ENCODE assay signal across 11 cellular contexts in the genomic region with DNA sequence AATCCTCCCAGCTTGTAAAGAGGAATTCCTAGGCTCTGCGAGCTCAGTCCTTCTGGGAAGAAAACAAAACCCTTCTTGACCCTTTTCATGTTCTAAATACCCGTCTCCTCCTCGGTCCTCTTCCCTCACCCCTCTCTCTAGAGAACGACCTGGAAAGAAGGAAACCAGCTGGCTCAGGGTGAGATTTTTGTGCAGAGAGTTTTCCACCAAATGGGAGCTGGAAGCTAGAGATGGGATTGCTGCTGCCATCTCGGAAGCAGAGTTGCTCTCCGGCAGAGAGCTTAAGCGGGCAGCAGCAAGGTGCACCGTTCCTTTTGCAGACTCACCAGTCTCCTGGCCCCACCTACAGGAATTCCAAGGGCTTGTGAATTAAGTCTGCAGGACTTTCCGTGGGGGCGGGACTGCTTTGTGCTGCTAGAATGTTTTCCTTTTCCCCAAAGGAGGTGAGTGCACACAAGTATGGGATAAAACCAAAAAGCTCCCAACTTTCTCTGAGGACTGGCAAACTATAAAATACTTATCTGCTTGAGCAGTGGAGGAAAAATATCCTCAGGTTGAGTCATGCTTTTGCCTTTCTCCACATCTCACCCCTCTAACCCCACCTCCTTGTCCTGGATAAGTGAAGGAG. TPM values are rescaled to one million over a fixed set of nuclear protein-coding genes. Genes with fewer than 3 reads are reported as not detected.
DNase-seq lines count a peak whose midpoint lies in the region; ATAC-seq, FAIRE-seq and TF ChIP-seq lines count a peak whose summit lies in the region.
"Had no signal": no experiment of that assay in that cellular context is flagged by ENCODE, and none has a peak within 500 bp of the region (broad histone marks: within the 10 kb centered on the region; RNA-seq: fewer than 3 reads in every experiment).

No MANE protein-coding gene starts in this region.

- H3K36me3 ChIP-seq in astrocyte (ENCODE audit: insufficient read depth, low read length) (no peaks in the 10 kb centered on the region), trophoblast cell (ENCODE audit: control insufficient read depth in 1 of 2, insufficient read depth in 2 of 2, low read length in 2 of 2) (no peaks in the 10 kb centered on the region)
- H3K36me3 ChIP-seq: tibial artery had no signal

- H3K18ac ChIP-seq in trophoblast cell (ENCODE audit: low read length) = no peak overlapping the region

- no peak overlapping the region for H3K23ac ChIP-seq in trophoblast cell (ENCODE audit: low read length)

- H3K14ac ChIP-seq in trophoblast cell (ENCODE audit: low read length) = no peak overlapping the region

- H3K27ac Mint-ChIP-seq in astrocyte (ENCODE audit: unreplicated experiment) = peak overlapping the region; percentile 73

- H3K4me1 Mint-ChIP-seq in astrocyte (ENCODE audit: low read depth, unreplicated experiment) = peaks cover 20% of the 10 kb centered on the region
- H3K4me1 Mint-ChIP-seq: neural crest cell had no signal

- H2BK120ac ChIP-seq in trophoblast cell (ENCODE audit: insufficient read depth, low read length, poor library complexity) = no peak overlapping the region

- no peak overlapping the region for H3K4me3 Mint-ChIP-seq in astrocyte (ENCODE audit: unreplicated experiment)
- H3K4me3 Mint-ChIP-seq: neural crest cell had no signal

- H3K27me3 Mint-ChIP-seq in astrocyte (ENCODE audit: low read depth, unreplicated experiment) = peaks cover 4% of the 10 kb centered on the region

- no peak overlapping the region for H4K8ac ChIP-seq in trophoblast cell (ENCODE audit: low read depth, low read length)

- no peak overlapping the region for H2BK5ac ChIP-seq in trophoblast cell (ENCODE audit: low read depth, low read length, poor library complexity)

- H4K91ac ChIP-seq in trophoblast cell (ENCODE audit: low read depth, low read length) = peak overlapping the region; percentile 7

- no peaks in the 10 kb centered on the region for H4K20me1 ChIP-seq in astrocyte (ENCODE audit: insufficient read depth, low read length)

- H3K4me1 ChIP-seq in astrocyte (ENCODE audit: insufficient read depth, low read length) (no peaks in the 10 kb centered on the region), right cardiac atrium (ENCODE audit: control insufficient read depth, insufficient read depth, low read length) (peaks cover 6% of the 10 kb centered on the region), trophoblast cell (ENCODE audit: control insufficient read depth in 1 of 2, insufficient read depth in 2 of 2, low read length in 2 of 2) (peaks cover 9 to 14% of the 10 kb centered on the region in 2 experiments)

- no peaks in the 10 kb centered on the region for H3K36me3 Mint-ChIP-seq in astrocyte (ENCODE audit: low read depth, unreplicated experiment)

- peak; percentile 47 for DNase-seq in Daoy (ENCODE audit: low read depth)
- peak; percentile 1 for DNase-seq in astrocyte (ENCODE audit: low read depth)
- peak in 2 of 3 donors; percentile 58 to 70 for DNase-seq in right cardiac atrium
- DNase-seq in trophoblast cell = peak; percentile 58 to 69
- DNase-seq in NCI-H1105 treated with DMSO at 0.1 percent for 48 hours (lab: John Stamatoyannopoulos, UW) = no peak
- DNase-seq in activated naive CD4-positive, alpha-beta T cell (lab: John Stamatoyannopoulos, UW) = no peak
- DNase-seq: NCI-H2081 treated with DMSO at 0.1 percent for 48 hours had no signal

- H3K79me1 ChIP-seq in trophoblast cell (ENCODE audit: low read length) = peaks cover 8% of the 10 kb centered on the region

- H3K9me3 ChIP-seq in astrocyte (ENCODE audit: insufficient read depth, low read depth, low read length) = no peaks in the 10 kb centered on the region
- no peaks in the 10 kb centered on the region for H3K9me3 ChIP-seq in right cardiac atrium (ENCODE audit: control insufficient read depth, low read length)
- H3K9me3 ChIP-seq in trophoblast cell (ENCODE audit: insufficient read depth, low read depth, low read length) = peaks cover 2% of the 10 kb centered on the region
- H3K9me3 ChIP-seq: tibial artery had no signal

- H3K9ac ChIP-seq in astrocyte (ENCODE audit: low read length) (no peak overlapping the region), trophoblast cell (ENCODE audit: low read length) (no peak overlapping the region)

- H2BK12ac ChIP-seq in trophoblast cell (ENCODE audit: low read length) = no peak overlapping the region

- H3K27ac ChIP-seq in astrocyte (ENCODE audit: low read depth, low read length) (no peak overlapping the region), right cardiac atrium (ENCODE audit: low read length) (no peak overlapping the region), trophoblast cell (ENCODE audit: low read depth, low read length) (peak overlapping the region; percentile 54)
- H3K27ac ChIP-seq: tibial artery had no signal

- no peaks in the 10 kb centered on the region for H3K27me3 ChIP-seq in astrocyte (ENCODE audit: insufficient read depth, low read length)
- no peaks in the 10 kb centered on the region for H3K27me3 ChIP-seq in right cardiac atrium (ENCODE audit: control insufficient read depth, insufficient read depth)
- no peaks in the 10 kb centered on the region for H3K27me3 ChIP-seq in trophoblast cell (ENCODE audit: insufficient read depth, low read length)
- H3K27me3 ChIP-seq: tibial artery had no signal

- no peak overlapping the region for H3K4me2 ChIP-seq in astrocyte (ENCODE audit: low read length)
- no peak overlapping the region for H3K4me2 ChIP-seq in trophoblast cell (ENCODE audit: low read length)

- H3K4ac ChIP-seq in trophoblast cell (ENCODE audit: low read depth, low read length) = no peak overlapping the region

- H4K12ac ChIP-seq in trophoblast cell (ENCODE audit: low read depth, low read length) = no peak overlapping the region

- H3K4me3 ChIP-seq in astrocyte (ENCODE audit: insufficient read depth, low read depth, low read length) (no peak overlapping the region), right cardiac atrium (ENCODE audit: low read length) (no peak overlapping the region), trophoblast cell (ENCODE audit: low read depth, low read length) (no peak overlapping the region)
- H3K4me3 ChIP-seq: tibial artery had no signal

- no peaks in the 10 kb centered on the region for H3K79me2 ChIP-seq in astrocyte (ENCODE audit: insufficient read depth, low read length)
- no peaks in the 10 kb centered on the region for H3K79me2 ChIP-seq in trophoblast cell (ENCODE audit: control insufficient read depth, insufficient read depth, low read length, poor library complexity)

- ATAC-seq in right cardiac atrium (peak; percentile 55 to 66), HG03378 (IDR thresholded peaks at IDR 0.05; ENCODE audit: unreplicated experiment) (no peak), GM21515 (IDR thresholded peaks at IDR 0.05; ENCODE audit: unreplicated experiment) (no peak)

- 46% methylated on average over 10 of the region's 10 CpGs for WGBS in right cardiac atrium
- no CpG with 5 or more reads among the region's 10 CpGs for WGBS in trophoblast cell (ENCODE audit: extremely low coverage, insufficient coverage, insufficient read length)

- no peaks in the 10 kb centered on the region for H3K9me3 Mint-ChIP-seq in astrocyte (ENCODE audit: unreplicated experiment)
- H3K9me3 Mint-ChIP-seq: neural crest cell had no signal

- no peak for TF ChIP-seq CTCF in astrocyte (IDR thresholded peaks at IDR 0.05; ENCODE audit: insufficient read depth, low read depth, low read length)

- intact Hi-C loops in right cardiac atrium (cut with DNase I) = loop anchor here in 3 of 4 donors (5.0 to 10.0 kb wide), 2 partner anchors 57 to 64 kb away; no protein-coding TSS in a partner anchor

- FAIRE-seq in astrocyte (lab: Jason Lieb, UNC) = no peak

- H2AFZ ChIP-seq in astrocyte (ENCODE audit: low read depth, low read length) (peak overlapping the region; percentile 63), trophoblast cell (ENCODE audit: insufficient read depth, low read length, poor library complexity) (no peak overlapping the region)

- H2AK5ac ChIP-seq in trophoblast cell (ENCODE audit: low read length) = no peak overlapping the region

RNA-seq across cellular contexts. Expression of a gene that starts 29.1 kb away (rescaled TPM):
- total RNA-seq in Daoy (2014; rRNA removed; shearing (Covaris generic)) = 4.7 TPM in 2 replicates
- total RNA-seq in astrocyte (5.0 and 5.2 TPM in 2 replicates), right cardiac atrium (10 to 100 TPM; 17.6 to 36.0 (median 22.3) TPM)
- 7.5 TPM for polyA plus RNA-seq in right cardiac atrium
- polyA plus RNA-seq in trophoblast cell (2013) = 101 and 110 TPM in 2 replicates

Comparison
In these comparisons a context has a peak if more than half of its experiments do, and no peak if none do; other contexts are left out.
1. DNase-seq: peak in Daoy (single experiment), astrocyte (single experiment), right cardiac atrium (2 of 3) and trophoblast cell (2 of 2); none in NCI-H1105 treated with DMSO at 0.1 percent for 48 hours (single experiment) and activated naive CD4-positive, alpha-beta T cell (0 of 4).
2. ATAC-seq: peak in right cardiac atrium (2 of 2); none in HG03378 (single experiment) and GM21515 (single experiment).